8 cellular contexts compared by ENCODE assay signal in genomic region chr19:1172353-1173159, GRCh38. TPM values are rescaled to one million over a fixed set of nuclear protein-coding genes. Genes with fewer than 3 reads are reported as not detected.
DNase-seq lines count a peak whose midpoint lies in the region; ATAC-seq and TF ChIP-seq lines count a peak whose summit lies in the region.

No MANE protein-coding gene starts in this region.

- peak overlapping the region; percentile 94 for H3K4me2 ChIP-seq in Karpas-422 (ENCODE audit: low read depth, low read length, poor library complexity, severe bottlenecking)

- H3K9me3 ChIP-seq in Karpas-422 (ENCODE audit: low read length) (no peaks in the 10 kb centered on the region; the same call in 1 of the 2 replicates), right cardiac atrium (ENCODE audit: control insufficient read depth, low read length) (no peaks in the 10 kb centered on the region)

- POLR2A ChIA-PET in BJ (lab: Charles Lee) (interaction anchor here (0.6 to 1.0 kb wide), 3 partner anchors 17 to 66 kb away, joined by 3 to 6 read pairs (median 3); no protein-coding TSS in a partner anchor), GM10248 (lab: Yijun Ruan, JAX) (no interaction called here)

- peak overlapping the region; percentile 65 for H3K27ac ChIP-seq in Karpas-422 (ENCODE audit: low read length)
- H3K27ac ChIP-seq in right cardiac atrium (ENCODE audit: low read length): peak overlapping the region; percentile 51
- peak overlapping the region; percentile 86 for H3K27ac ChIP-seq in rectal smooth muscle tissue (ENCODE audit: low read depth, low read length)

- peaks cover 11% of the 10 kb centered on the region for H3K4me1 ChIP-seq in Karpas-422 (ENCODE audit: low read length)
- H3K4me1 ChIP-seq in right cardiac atrium (ENCODE audit: control insufficient read depth, insufficient read depth, low read length): peaks cover 2% of the 10 kb centered on the region
- H3K4me1 ChIP-seq in rectal smooth muscle tissue (ENCODE audit: control insufficient read depth, insufficient read depth, low read length): peaks cover 33% of the 10 kb centered on the region

- intact Hi-C loops in right cardiac atrium (cut with DNase I): no loop called here

- peak overlapping the region; percentile 90 for H3K9ac ChIP-seq in Karpas-422 (ENCODE audit: low read length)
- peak overlapping the region; percentile 49 for H3K9ac ChIP-seq in rectal smooth muscle tissue (ENCODE audit: low read length)

- peaks cover 4% of the 10 kb centered on the region; the same call in 1 of the 2 replicates for H3K36me3 ChIP-seq in BJ (ENCODE audit: control insufficient read depth, insufficient read depth, low read length)
- H3K36me3 ChIP-seq in Karpas-422 (ENCODE audit: insufficient read depth, low read length): peaks cover 3% of the 10 kb centered on the region; the same call in 1 of the 2 replicates
- H3K36me3 ChIP-seq in rectal smooth muscle tissue (ENCODE audit: control insufficient read depth, insufficient read depth, low read length): peaks cover 4% of the 10 kb centered on the region

- peaks cover 58% of the 10 kb centered on the region for H3K79me2 ChIP-seq in Karpas-422 (ENCODE audit: low read length)

- no peaks in the 10 kb centered on the region for H3K9me2 ChIP-seq in Karpas-422 (replicated peaks; ENCODE audit: insufficient read depth, low read length)

- no peak for TF ChIP-seq CTCF in BJ (IDR thresholded peaks at IDR 0.05; ENCODE audit: insufficient read depth, low read depth, low read length)
- no peak for TF ChIP-seq CTCF in GM10248 (IDR thresholded peaks at IDR 0.05; ENCODE audit: control extremely low read depth, extremely low read depth, low read depth, missing control alignments)

- no peaks in the 10 kb centered on the region; the same call in 1 of the 2 replicates for H4K20me1 ChIP-seq in Karpas-422 (ENCODE audit: insufficient read depth, low read depth, low read length)

- H3K27me3 ChIP-seq in BJ (ENCODE audit: control insufficient read depth, insufficient read depth, low read length): no peaks in the 10 kb centered on the region
- no peaks in the 10 kb centered on the region for H3K27me3 ChIP-seq in Karpas-422 (ENCODE audit: low read length)
- H3K27me3 ChIP-seq in right cardiac atrium (ENCODE audit: control insufficient read depth, insufficient read depth): no peaks in the 10 kb centered on the region
- no peaks in the 10 kb centered on the region for H3K27me3 ChIP-seq in rectal smooth muscle tissue (ENCODE audit: control insufficient read depth, insufficient read depth, low read length)

- H2AFZ ChIP-seq in Karpas-422 (ENCODE audit: low read length): 0 out of 2 replicates have a peak overlapping the region, but pooled peaks have one; percentile 14

- peak overlapping the region; percentile 95 for H3K4me3 ChIP-seq in BJ (ENCODE audit: low read depth, low read length)
- H3K4me3 ChIP-seq in Karpas-422 (ENCODE audit: low read length): peak overlapping the region; percentile 82
- peak overlapping the region; percentile 93 for H3K4me3 ChIP-seq in right cardiac atrium (ENCODE audit: low read length)
- peak overlapping the region; percentile 76 for H3K4me3 ChIP-seq in rectal smooth muscle tissue (ENCODE audit: low read length)

- CTCF ChIA-PET in BJ (lab: Yijun Ruan, JAX): interaction anchor here (0.6 kb wide), 1 partner anchor 37 kb away, joined by 3 read pairs; no protein-coding TSS in a partner anchor
- CTCF ChIA-PET in GM10248 (lab: Yijun Ruan, JAX): no interaction called here

- ATAC-seq in right cardiac atrium (peak; percentile 63 to 76), GM21717 (IDR thresholded peaks at IDR 0.05; ENCODE audit: unreplicated experiment) (no peak)

- DNase-seq in BJ (ENCODE audit: low read depth): no peak
- DNase-seq in Karpas-422: peak; percentile 48
- DNase-seq in amniotic stem cell (lab: John Stamatoyannopoulos, UW): peak; percentile 18
- peak; percentile 73 to 85 (median 79) for DNase-seq in right cardiac atrium
- no peak for DNase-seq in COR-L47 (lab: John Stamatoyannopoulos, UW)
- DNase-seq in GM10248 (ENCODE audit: extremely low spot score): no peak

- WGBS in right cardiac atrium: 17% methylated on average over 36 of the region's 36 CpGs

RNA-seq across cellular contexts. Expression of gene SBNO2, which starts 1.5 kb away (rescaled TPM):
- polyA plus RNA-seq in BJ (2011; rRNA removed) (15.5 and 26.1 TPM in 2 replicates), right cardiac atrium (13.4 TPM)
- 30.9 and 40.4 TPM in 2 replicates for polyA minus RNA-seq in BJ (2011; rRNA and poly(A)+ RNA removed)
- 7.9 and 17.1 TPM in 2 replicates for total RNA-seq in Karpas-422 (2014; rRNA removed; shearing (Covaris generic); ENCODE audit: low replicate concordance)
- 10 to 100 TPM; 18.0 to 44.5 (median 20.5) TPM for total RNA-seq in right cardiac atrium

RNA-seq across cellular contexts. Expression of gene STK11, which starts 33.0 kb away (rescaled TPM):
- polyA plus RNA-seq in BJ (2011; rRNA removed) (26.3 and 33.6 TPM in 2 replicates), right cardiac atrium (64.5 TPM)
- polyA minus RNA-seq in BJ (2011; rRNA and poly(A)+ RNA removed): 38.3 and 48.2 TPM in 2 replicates
- total RNA-seq in Karpas-422 (2014; rRNA removed; shearing (Covaris generic); ENCODE audit: low replicate concordance): 40.3 and 102 TPM in 2 replicates
- 10 to 100 TPM; 56.9 to 62.0 (median 57.7) TPM for total RNA-seq in right cardiac atrium

Comparison
In these comparisons a context has a peak if more than half of its experiments do, and no peak if none do; other contexts are left out.
1. DNase-seq: peak in Karpas-422 (single experiment), amniotic stem cell (single experiment) and right cardiac atrium (3 of 3); none in BJ (single experiment), COR-L47 (single experiment) and GM10248 (single experiment).
2. Peak in every context shown above with its lines, with median percentiles within 50 percentile points of each other: H3K4me3 ChIP-seq and H3K27ac ChIP-seq.